ENCODE assay signal across 1 cellular context in the genomic region with DNA sequence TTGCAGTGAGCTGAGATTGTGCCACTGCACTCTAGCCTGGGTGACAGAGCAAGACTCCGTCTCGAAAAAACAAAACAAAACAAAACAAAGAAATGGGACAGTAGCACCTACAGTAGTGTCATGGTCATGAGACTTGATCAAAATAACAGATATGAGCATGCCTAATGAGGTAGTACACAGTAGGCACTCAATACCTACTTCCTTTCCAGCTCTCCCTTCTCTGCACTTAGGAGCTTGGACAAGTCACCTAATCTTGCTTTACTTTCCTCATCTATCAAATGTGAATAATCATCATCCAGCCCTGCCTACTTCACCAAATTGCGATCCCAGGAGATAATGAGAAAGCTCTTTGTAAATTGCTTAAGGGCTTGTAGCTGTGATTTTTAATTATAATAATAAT.
TF ChIP-seq lines count a peak whose summit lies in the region.

No MANE protein-coding gene starts in this region.

TF ChIP-seq in K562, 482 proteins besides CTCF, POLR2A, EP300 and RAD21:
- TF ChIP-seq ZKSCAN8 (CRISPR knock-in tag; IDR thresholded peaks at IDR 0.05) (peak; percentile 94), RUNX1 (IDR thresholded peaks at IDR 0.05; ENCODE audit: low read depth) (no peak), SREBF2 (CRISPR knock-in tag; IDR thresholded peaks at IDR 0.05) (no peak), LEF1 (IDR thresholded peaks at IDR 0.05) (no peak)
TF ChIP-seq in K562: peak in this region for 1.
